Comparison of ENCODE assay signal across 1 cellular context in the genomic region with DNA sequence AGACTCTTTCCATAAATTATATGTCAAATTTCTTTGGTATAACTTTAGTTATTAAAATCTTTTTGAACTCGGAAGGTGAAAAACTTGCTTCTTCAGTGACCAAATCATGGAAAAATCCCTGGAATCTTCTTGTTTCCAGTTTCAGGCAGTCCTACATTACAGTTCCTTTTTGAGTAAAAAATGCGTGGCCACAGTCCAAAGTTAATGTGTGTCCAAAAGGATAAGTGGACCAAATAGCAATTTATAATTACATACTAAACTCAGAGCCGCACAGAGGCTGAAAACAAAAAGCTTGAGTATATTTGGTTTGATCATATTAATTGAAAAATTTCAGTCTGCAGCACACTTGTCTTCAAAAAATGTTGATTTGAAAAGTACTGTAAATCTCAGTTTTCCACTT.
TF ChIP-seq lines count a peak whose summit lies in the region.

No MANE protein-coding gene starts in this region.

TF ChIP-seq in GM23338, 12 proteins besides CTCF, POLR2A, EP300 and RAD21 (continued from another document):
- TF ChIP-seq ZNF462 (CRISPR knock-in tag; IDR thresholded peaks at IDR 0.05): no peak
- no peak for TF ChIP-seq NANOG (IDR thresholded peaks at IDR 0.05; ENCODE audit: borderline replicate concordance)
- TF ChIP-seq STAT1 (IDR thresholded peaks at IDR 0.05; ENCODE audit: unreplicated experiment): no peak
- no peak for TF ChIP-seq EZH2phosphoT487 (IDR thresholded peaks at IDR 0.05; ENCODE audit: unreplicated experiment)
- no peak for TF ChIP-seq CREB1 (CRISPR knock-in tag; IDR thresholded peaks at IDR 0.05; ENCODE audit: low read depth)
TF ChIP-seq in GM23338: peak in this region for 0.
